In genomic region chr7:83876593-83876992, GRCh38 we compare ENCODE assay signal across 1 cellular context.
TF ChIP-seq lines count a peak whose summit lies in the region.

No MANE protein-coding gene starts in this region.

TF ChIP-seq in GM23338, 12 proteins besides CTCF, POLR2A, EP300 and RAD21 (continued from another document):
- TF ChIP-seq ZNF462 (CRISPR knock-in tag; IDR thresholded peaks at IDR 0.05) (no peak), STAT1 (IDR thresholded peaks at IDR 0.05; ENCODE audit: unreplicated experiment) (no peak)
